9 cellular contexts compared by ENCODE assay signal in genomic region chr3:120092444-120092843, GRCh38. TPM values are rescaled to one million over a fixed set of nuclear protein-coding genes. Genes with fewer than 3 reads are reported as not detected.
DNase-seq lines count a peak whose midpoint lies in the region; ATAC-seq, FAIRE-seq and TF ChIP-seq lines count a peak whose summit lies in the region.
"Had no signal": no experiment of that assay in that cellular context is flagged by ENCODE, and none has a peak within 500 bp of the region (broad histone marks: within the 10 kb centered on the region; RNA-seq: fewer than 3 reads in every experiment).

No MANE protein-coding gene starts in this region.

- TF ChIP-seq EP300 in H1 (IDR thresholded peaks at IDR 0.05; ENCODE audit: borderline replicate concordance in 1 of 2, low read depth in 2 of 2, low read length in 2 of 2) = no peak
- TF ChIP-seq EP300 in neural cell (conservative IDR thresholded peaks at IDR 0.05; ENCODE audit: poor library complexity, severe bottlenecking) = no peak

- H3K4me1 ChIP-seq in Karpas-422 (ENCODE audit: low read length) (peaks cover 45% of the 10 kb centered on the region), H1 (replicated peaks in 1 of 4; ENCODE audit: control insufficient read depth in 3 of 4, insufficient read depth in 4 of 4, low read length in 3 of 4) (peaks cover 0 to 6% (median under 1%) of the 10 kb centered on the region in 4 experiments; a peak in 5 of 7 replicates)

- H3K27me3 ChIP-seq in BJ (ENCODE audit: control insufficient read depth, insufficient read depth, low read length) (no peaks in the 10 kb centered on the region), Karpas-422 (ENCODE audit: low read length) (no peaks in the 10 kb centered on the region), H1 (replicated peaks in 1 of 4; ENCODE audit: control insufficient read depth in 3 of 4, extremely low read depth in 1 of 4, insufficient read depth in 3 of 4, low read length in 3 of 4) (no peaks in the 10 kb centered on the region), neural cell (ENCODE audit: insufficient read depth, low read depth, low read length) (no peaks in the 10 kb centered on the region)

- CTCF ChIA-PET in BJ (lab: Yijun Ruan, JAX) = no interaction called here
- CTCF ChIA-PET in H1 (lab: Charles Lee; ENCODE audit: partially characterized antibody) = interaction anchor here (2.3 kb wide), 1 partner anchor 8 kb away, joined by 7 read pairs; no protein-coding TSS in a partner anchor

- H3K79me1 ChIP-seq in H1 (ENCODE audit: low read depth, low read length) = no peaks in the 10 kb centered on the region; the same call in 1 of the 2 replicates

- H4K8ac ChIP-seq in H1 (ENCODE audit: extremely low read depth, insufficient read depth, low read length) = no peak overlapping the region

- 21% methylated on average over 2 of the region's 2 CpGs; no CpG with 5 or more reads in 1 of the 2 experiments for WGBS in H1 (ENCODE audit: extremely low coverage in 1 of 2, insufficient coverage in 1 of 2, insufficient read length in 1 of 2, insufficient replicate concordance in 2 of 2, low coverage in 1 of 2, low lambda C conversion rate in 2 of 2, missing lambda C conversion rate in 1 of 2), 2 experiments

- H2AFZ ChIP-seq in Karpas-422 (ENCODE audit: low read length) (no peak overlapping the region), H1 (ENCODE audit: low read length) (no peak overlapping the region), neural cell (ENCODE audit: low read depth, low read length) (no peak overlapping the region)

- peak overlapping the region; percentile 90 for H3K9ac ChIP-seq in Karpas-422 (ENCODE audit: low read length)
- peak overlapping the region in 2 of 4 experiments; percentile 66 to 75; a peak in 3 of 7 replicates for H3K9ac ChIP-seq in H1 (replicated peaks in 1 of 4; ENCODE audit: extremely low read depth in 1 of 4, low read depth in 3 of 4, low read length in 3 of 4)
- peak overlapping the region; percentile 99 for H3K9ac ChIP-seq in neural cell (ENCODE audit: low read length)

- H3K4me3 ChIP-seq in BJ (ENCODE audit: low read depth, low read length) (peak overlapping the region; percentile 93), Karpas-422 (ENCODE audit: low read length) (peak overlapping the region; percentile 92), H1 (ENCODE audit: extremely low read depth in 1 of 4, insufficient read depth in 2 of 4, low read depth in 3 of 4, low read length in 4 of 4) (peak overlapping the region; percentile 74 to 94 (median 90)), neural cell (ENCODE audit: low read length) (peak overlapping the region; percentile 79)

- no peak overlapping the region for H3K18ac ChIP-seq in H1 (ENCODE audit: extremely low read depth, low read length)

- H3K56ac ChIP-seq in H1 (replicated peaks; ENCODE audit: insufficient read length, low read depth, low read length) = no peak overlapping the region

- H2AK5ac ChIP-seq in H1 (ENCODE audit: low read depth, low read length) = no peak overlapping the region

- peaks cover 34% of the 10 kb centered on the region for H4K20me1 ChIP-seq in Karpas-422 (ENCODE audit: insufficient read depth, low read depth, low read length)
- H4K20me1 ChIP-seq in H1 (replicated peaks in 1 of 2; ENCODE audit: control insufficient read depth in 1 of 2, insufficient read depth in 2 of 2, low read length in 2 of 2) = peaks cover 11% of the 10 kb centered on the region in 2 experiments
- H4K20me1 ChIP-seq in neural cell (ENCODE audit: insufficient read depth) = peaks cover 47% of the 10 kb centered on the region

- H3K4ac ChIP-seq in H1 (replicated peaks; ENCODE audit: insufficient read length, low read depth, low read length) = no peak overlapping the region

- TF ChIP-seq CTCF in BJ (IDR thresholded peaks at IDR 0.05; ENCODE audit: insufficient read depth, low read depth, low read length) (no peak), H1 (IDR thresholded peaks at IDR 0.05; ENCODE audit: control extremely low read depth in 1 of 3, insufficient read depth in 1 of 3, low read depth in 1 of 3, low read length in 3 of 3) (no peak), neural cell (IDR thresholded peaks at IDR 0.05; ENCODE audit: poor library complexity, severe bottlenecking) (no peak)

- no peak overlapping the region for H2BK12ac ChIP-seq in H1 (ENCODE audit: low read depth, low read length)

- H3K23me2 ChIP-seq in H1 (ENCODE audit: low read depth, low read length) = peaks cover 7% of the 10 kb centered on the region; the same call in 1 of the 2 replicates

- H3K9me3 ChIP-seq in Karpas-422 (ENCODE audit: low read length) (no peaks in the 10 kb centered on the region), H1 (ENCODE audit: insufficient read depth in 2 of 2, low read depth in 1 of 2, low read length in 1 of 2) (no peaks in the 10 kb centered on the region; a peak in 1 of 4 replicates), neural cell (ENCODE audit: low read length) (no peaks in the 10 kb centered on the region)

- H2BK120ac ChIP-seq in H1 (replicated peaks; ENCODE audit: low read depth, low read length) = no peak overlapping the region

- POLR2A ChIA-PET in BJ (lab: Charles Lee) = no interaction called here
- POLR2A ChIA-PET in H1 (lab: Charles Lee; ENCODE audit: partially characterized antibody) = interaction anchor here (0.8 to 1.6 kb wide), 2 partner anchors 12 to 201 kb away, joined by 3 read pairs; no protein-coding TSS in a partner anchor

- no peak overlapping the region for H2BK15ac ChIP-seq in H1 (ENCODE audit: low read length)

- H3K23ac ChIP-seq in H1 (ENCODE audit: insufficient read length) = no peak overlapping the region

- no peaks in the 10 kb centered on the region for H3K36me3 ChIP-seq in BJ (ENCODE audit: control insufficient read depth, insufficient read depth, low read length)
- peaks cover 13% of the 10 kb centered on the region; the same call in 1 of the 2 replicates for H3K36me3 ChIP-seq in Karpas-422 (ENCODE audit: insufficient read depth, low read length)
- H3K36me3 ChIP-seq in H1 (ENCODE audit: control insufficient read depth in 2 of 4, insufficient read depth in 4 of 4, low read length in 3 of 4) = no peaks in the 10 kb centered on the region; a peak in 1 of 8 replicates
- no peaks in the 10 kb centered on the region for H3K36me3 ChIP-seq in neural cell (ENCODE audit: insufficient read depth, low read length)

- TF ChIP-seq POLR2A in H1 (IDR thresholded peaks at IDR 0.05; ENCODE audit: control extremely low read depth in 1 of 2, low read depth in 2 of 2, low read length in 2 of 2) = no peak

- DNase-seq in BJ (ENCODE audit: low read depth) (no peak), Karpas-422 (peak; percentile 61), H1 (ENCODE audit: low read depth in 1 of 2, low spot score in 2 of 2) (no peak), anterior cingulate cortex (lab: John Stamatoyannopoulos, UW) (no peak), AG20443 (ENCODE audit: low spot score) (no peak), NCI-H510A (lab: John Stamatoyannopoulos, UW) (no peak)

- no peak for FAIRE-seq in H1 (lab: Jason Lieb, UNC)

- H3K14ac ChIP-seq in H1 (ENCODE audit: insufficient read length) = no peak overlapping the region

- ATAC-seq in GM19452 (IDR thresholded peaks at IDR 0.05; ENCODE audit: unreplicated experiment) = no peak
- ATAC-seq: activated CD4-positive, alpha-beta T cell treated with anti-CD3 and anti-CD28 coated beads for 36 hours had no signal

- H3K4me2 ChIP-seq in Karpas-422 (ENCODE audit: low read depth, low read length, poor library complexity, severe bottlenecking) = peak overlapping the region; percentile 92
- peak overlapping the region; percentile 56 to 79 for H3K4me2 ChIP-seq in H1 (ENCODE audit: insufficient read depth in 1 of 2, low read depth in 2 of 2, low read length in 2 of 2)
- H3K4me2 ChIP-seq in neural cell (ENCODE audit: low read length) = peak overlapping the region; percentile 71

- H4K5ac ChIP-seq in H1 (ENCODE audit: insufficient read length, low read depth, low read length) = no peak overlapping the region

- H3F3A ChIP-seq in neural cell (ENCODE audit: insufficient read depth, low read length, poor library complexity, severe bottlenecking) = peaks cover 3% of the 10 kb centered on the region

- H2BK20ac ChIP-seq in H1 (ENCODE audit: low read length) = no peak overlapping the region

- H3K79me2 ChIP-seq in Karpas-422 (ENCODE audit: low read length) (peaks cover 82% of the 10 kb centered on the region), H1 (ENCODE audit: control insufficient read depth in 1 of 2, insufficient read depth in 2 of 2, low read length in 2 of 2) (peaks cover 37 to 80% of the 10 kb centered on the region in 2 experiments), neural cell (replicated peaks; ENCODE audit: insufficient read depth, low read length) (peaks cover 76% of the 10 kb centered on the region)

- H4K91ac ChIP-seq in H1 (replicated peaks; ENCODE audit: insufficient read length, low read length) = no peak overlapping the region

- peak overlapping the region; percentile 94; the same call in 1 of the 2 replicates for H3K27ac ChIP-seq in Karpas-422 (ENCODE audit: low read length)
- no peak overlapping the region for H3K27ac ChIP-seq in H1 (ENCODE audit: low read depth, low read length)
- peak overlapping the region; percentile 99 for H3K27ac ChIP-seq in neural cell (ENCODE audit: low read length)

- no peak overlapping the region for H2BK5ac ChIP-seq in H1 (ENCODE audit: low read depth, low read length)

- no peaks in the 10 kb centered on the region for H3K9me2 ChIP-seq in Karpas-422 (replicated peaks; ENCODE audit: insufficient read depth, low read length)
- no peaks in the 10 kb centered on the region for H3K9me2 ChIP-seq in neural cell (ENCODE audit: insufficient read depth, low read length)

- TF ChIP-seq RAD21 in H1 (IDR thresholded peaks at IDR 0.05 in 1 of 2, conservative IDR thresholded peaks at IDR 0.05 in 1 of 2; ENCODE audit: low read depth in 2 of 2, low read length in 2 of 2) (no peak), neural cell (conservative IDR thresholded peaks at IDR 0.05) (no peak)

TF ChIP-seq in H1, 55 proteins besides CTCF, POLR2A, EP300 and RAD21 (continues in another document):
- no peak for TF ChIP-seq RBBP5 (IDR thresholded peaks at IDR 0.05; ENCODE audit: borderline replicate concordance, low read depth, low read length)

RNA-seq across cellular contexts. Expression of gene GSK3B, which starts 1.8 kb away (rescaled TPM):
- polyA plus RNA-seq in BJ (2011; rRNA removed) (25.4 and 36.1 TPM in 2 replicates), H1 (2011; rRNA removed) (15.2 and 24.2 TPM in 2 replicates), neural cell (48.5 and 52.9 TPM in 2 replicates)
- polyA minus RNA-seq in BJ (2011; rRNA and poly(A)+ RNA removed) = 73.2 and 89.7 TPM in 2 replicates
- total RNA-seq in Karpas-422 (2014; rRNA removed; shearing (Covaris generic); ENCODE audit: low replicate concordance) = 48.7 and 67.1 TPM in 2 replicates
- 46.8 and 50.7 TPM in 2 replicates for total RNA-seq in H1 (2021; fragmentation: NEBNext Ultra II Directional; extraction: Animal tissue kit (Norgen Biotek cat#: 25700))
- 24.9 TPM for polyA plus RNA-seq in H1 (2011; cell fraction: cytosol; rRNA removed)
- 16.3 TPM for polyA plus RNA-seq in H1 (2011; cell fraction: nucleus; rRNA removed)
- polyA plus RNA-seq in H1 (2012, experiment 1 of 2) = 20.2 to 30.6 TPM (median 30.2 TPM) in 4 replicates
- polyA plus RNA-seq in H1 (2012, experiment 2 of 2) = 9.6 TPM
- 31.6 TPM for polyA plus RNA-seq in H1 (2013, experiment 1 of 2)
- 28.8 TPM for polyA plus RNA-seq in H1 (2013, experiment 2 of 2)
- polyA minus RNA-seq in H1 (2011; rRNA and poly(A)+ RNA removed) = 59.3 and 89.6 TPM in 2 replicates
- 46.6 TPM for polyA minus RNA-seq in H1 (2011; cell fraction: cytosol; rRNA and poly(A)+ RNA removed)
- polyA minus RNA-seq in H1 (2011; cell fraction: nucleus; rRNA and poly(A)+ RNA removed) = 71.4 TPM
- 206 and 254 TPM in 2 replicates for polyA minus RNA-seq in neural cell
